8 cellular contexts compared by ENCODE assay signal in the genomic region with DNA sequence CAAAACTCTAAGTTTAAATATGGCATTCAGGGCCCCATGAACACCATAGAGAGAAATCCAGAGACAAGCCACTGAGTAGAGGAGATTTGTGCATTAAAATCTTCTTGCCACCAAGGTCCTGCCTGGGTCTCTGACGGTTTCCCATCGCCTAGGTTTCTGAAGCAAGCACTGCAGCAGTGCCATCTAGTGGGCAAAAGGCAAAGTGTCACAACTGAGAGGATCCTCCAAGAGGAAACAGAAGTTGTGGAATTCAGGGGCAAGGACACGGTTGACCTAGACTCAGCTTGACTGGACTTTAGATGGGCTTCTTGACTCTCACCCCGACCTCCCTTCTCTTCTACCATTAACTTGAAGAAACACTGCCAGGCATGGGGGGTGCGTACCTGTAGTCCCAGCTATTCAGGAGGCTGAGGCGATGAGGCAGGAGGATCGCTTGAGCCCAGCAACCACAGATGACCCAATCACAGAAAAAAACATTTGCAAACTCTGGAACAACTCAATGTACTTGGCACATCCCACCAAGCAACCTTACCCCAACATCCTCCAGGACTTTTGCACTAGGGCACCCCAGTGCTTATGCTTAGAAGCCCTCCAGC.
DNase-seq lines count a peak whose midpoint lies in the region; ATAC-seq and TF ChIP-seq lines count a peak whose summit lies in the region.

No MANE protein-coding gene starts in this region.

- H2BK20ac ChIP-seq in H9 (ENCODE audit: low read depth, low read length, poor library complexity, severe bottlenecking) = no peak overlapping the region

- H4K20me1 ChIP-seq in H9 (ENCODE audit: control insufficient read depth, insufficient read depth, insufficient read length) = no peaks in the 10 kb centered on the region

- H3K4me3 ChIP-seq in fibroblast of villous mesenchyme (ENCODE audit: low read depth, low read length) = no peak overlapping the region
- no peak overlapping the region for H3K4me3 ChIP-seq in neuronal stem cell (ENCODE audit: low read length in 2 of 2)

- H3K4me1 Mint-ChIP-seq in H9 = peaks cover 31 to 36% of the 10 kb centered on the region in 2 experiments

- H3K18ac ChIP-seq in H9 (ENCODE audit: insufficient read length, low read depth, low read length) = no peak overlapping the region
- no peak overlapping the region for H3K18ac ChIP-seq in neuronal stem cell (ENCODE audit: low read length)

- H2BK12ac ChIP-seq in H9 (ENCODE audit: insufficient read length, low read depth, low read length) (no peak overlapping the region), neuronal stem cell (ENCODE audit: low read length) (no peak overlapping the region)

- H2AK5ac ChIP-seq in H9 (ENCODE audit: insufficient read length, low read length) (no peak overlapping the region), neuronal stem cell (ENCODE audit: low read depth, low read length) (no peak overlapping the region)

- no peaks in the 10 kb centered on the region for H3K79me2 ChIP-seq in H9 (ENCODE audit: insufficient read depth, low read length)

- no peak overlapping the region for H3K56ac ChIP-seq in H9 (ENCODE audit: insufficient read length, low read depth, low read length)

- H3K4me1 ChIP-seq in H9 (ENCODE audit: insufficient read depth, low read length) = peaks cover 4% of the 10 kb centered on the region; the same call in 1 of the 2 replicates
- peaks cover 8 to 15% of the 10 kb centered on the region in 2 donors for H3K4me1 ChIP-seq in neuronal stem cell (ENCODE audit: control insufficient read depth in 2 of 2, insufficient read depth in 1 of 2, low read depth in 1 of 2, low read length in 2 of 2)

- no peak for ATAC-seq in esophagus mucosa
- no peak for ATAC-seq in HG03045 (IDR thresholded peaks at IDR 0.05; ENCODE audit: unreplicated experiment)

- no peak overlapping the region for H3K4ac ChIP-seq in H9 (ENCODE audit: low read depth, low read length)
- no peak overlapping the region for H3K4ac ChIP-seq in neuronal stem cell (ENCODE audit: low read length)

- WGBS in H9 (ENCODE audit: extremely low coverage, insufficient read length, low lambda C conversion rate) = no CpG with 5 or more reads among the region's 7 CpGs
- no CpG with 5 or more reads among the region's 7 CpGs for WGBS in neuronal stem cell (ENCODE audit: extremely low coverage in 2 of 2, insufficient read length in 2 of 2, insufficient replicate concordance in 1 of 2), 2 donors

- peaks cover 3% of the 10 kb centered on the region for H3K23me2 ChIP-seq in H9 (ENCODE audit: insufficient read length, low read depth, low read length, poor library complexity, severe bottlenecking)

- no peak overlapping the region for H3T11ph ChIP-seq in H9 (ENCODE audit: low read length)

- H2BK15ac ChIP-seq in H9 (ENCODE audit: low read depth, low read length) (no peak overlapping the region), neuronal stem cell (ENCODE audit: low read length) (no peak overlapping the region)

- H3K9me3 Mint-ChIP-seq in H9 = peaks cover 9 to 21% of the 10 kb centered on the region in 2 experiments

- peak; percentile 94 for DNase-seq in DMS 273 (lab: John Stamatoyannopoulos, UW; ENCODE audit: unreplicated experiment)
- DNase-seq in H9 = peak; percentile 80
- DNase-seq in NCI-H460 (ENCODE audit: extremely low read depth, low read depth) = peak; percentile 72
- peak; percentile 75 for DNase-seq in activated CD8-positive, alpha-beta memory T cell treated with anti-CD3 and anti-CD28 coated beads, Interleukin-2, amount 50 U/mL, for 48 hours
- DNase-seq in fibroblast of villous mesenchyme (ENCODE audit: low read depth) = peak; percentile 56
- DNase-seq in neuronal stem cell (ENCODE audit: low spot score) = peak; percentile 82

- no peak overlapping the region for H4K5ac ChIP-seq in H9 (ENCODE audit: insufficient read length, low read depth, low read length)

- no peaks in the 10 kb centered on the region for H3K27me3 ChIP-seq in H9 (ENCODE audit: insufficient read depth, low read length)
- no peaks in the 10 kb centered on the region for H3K27me3 ChIP-seq in neuronal stem cell (ENCODE audit: control insufficient read depth in 3 of 3, insufficient read depth in 3 of 3, low read depth in 1 of 3, low read length in 3 of 3)

- H3K4me2 ChIP-seq in H9 (ENCODE audit: insufficient read depth, insufficient read length, low read length) (no peak overlapping the region), neuronal stem cell (ENCODE audit: insufficient read depth, low read length, poor library complexity, severe bottlenecking) (no peak overlapping the region)

- TF ChIP-seq CTCF in H9 (conservative IDR thresholded peaks at IDR 0.05) (peak; percentile 93), fibroblast of villous mesenchyme (IDR thresholded peaks at IDR 0.05; ENCODE audit: insufficient read depth, low read depth, low read length) (peak; percentile 90)

- no peak overlapping the region for H2AFZ ChIP-seq in H9 (ENCODE audit: low read length)
- peak overlapping the region; percentile 39 for H2AFZ ChIP-seq in neuronal stem cell (ENCODE audit: low read length)

- H3K14ac ChIP-seq in H9 (ENCODE audit: insufficient read depth, low read length) (no peak overlapping the region), neuronal stem cell (ENCODE audit: low read length) (no peak overlapping the region)

- H2BK5ac ChIP-seq in H9 (ENCODE audit: insufficient read length, low read length) (no peak overlapping the region), neuronal stem cell (ENCODE audit: low read length) (no peak overlapping the region)

- H3K9ac ChIP-seq in H9 (ENCODE audit: extremely low read depth, insufficient read length, low read length) (no peak overlapping the region), neuronal stem cell (ENCODE audit: low read depth, low read length, poor library complexity) (no peak overlapping the region)

- no peaks in the 10 kb centered on the region for H3K79me1 ChIP-seq in H9 (ENCODE audit: insufficient read depth, low read depth, low read length, poor library complexity, severe bottlenecking)
- no peaks in the 10 kb centered on the region for H3K79me1 ChIP-seq in neuronal stem cell (ENCODE audit: low read depth, low read length)

- H3K27me3 Mint-ChIP-seq in H9 (ENCODE audit: low read depth) = no peaks in the 10 kb centered on the region; the same call in 1 of the 2 replicates

- H3K23ac ChIP-seq in H9 (ENCODE audit: insufficient read length, low read depth, low read length) (no peak overlapping the region), neuronal stem cell (ENCODE audit: low read depth, low read length, poor library complexity) (no peak overlapping the region)

- H4K91ac ChIP-seq in H9 (ENCODE audit: insufficient read length, low read depth, low read length) (no peak overlapping the region), neuronal stem cell (ENCODE audit: low read depth, low read length, poor library complexity) (no peak overlapping the region)

- H3K27ac Mint-ChIP-seq in H9 = peak overlapping the region in 1 of 3 experiments; percentile 22; a peak in 2 of 7 replicates

- H4K8ac ChIP-seq in H9 (replicated peaks; ENCODE audit: insufficient read length, low read depth, low read length) (no peak overlapping the region), neuronal stem cell (ENCODE audit: low read depth, low read length) (no peak overlapping the region)

- no peak overlapping the region for H2BK120ac ChIP-seq in H9 (ENCODE audit: low read depth, low read length, poor library complexity, severe bottlenecking)
- no peak overlapping the region for H2BK120ac ChIP-seq in neuronal stem cell (ENCODE audit: low read depth, low read length)

- no peaks in the 10 kb centered on the region for H3K36me3 ChIP-seq in neuronal stem cell (replicated peaks in 1 of 2; ENCODE audit: control insufficient read depth in 2 of 2, insufficient read depth in 2 of 2, low read length in 2 of 2)

- H3K27ac ChIP-seq in H9 (ENCODE audit: insufficient read length, low read depth, low read length) (no peak overlapping the region), neuronal stem cell (replicated peaks; ENCODE audit: low read length) (no peak overlapping the region)

- H3K4me3 Mint-ChIP-seq in H9 = no peak overlapping the region; a peak in 1 of 5 replicates

- peaks cover 0 to 21% (median 7%) of the 10 kb centered on the region in 3 experiments; a peak in 5 of 7 replicates for H3K36me3 Mint-ChIP-seq in H9 (ENCODE audit: insufficient read depth in 1 of 3, low read depth in 3 of 3)

- H3K9me3 ChIP-seq in H9 (ENCODE audit: control insufficient read depth, low read depth, low read length) (no peaks in the 10 kb centered on the region), neuronal stem cell (replicated peaks in 1 of 2; ENCODE audit: control insufficient read depth in 2 of 2, insufficient read depth in 1 of 2, low read depth in 1 of 2, low read length in 2 of 2) (peaks cover 0 to 7% of the 10 kb centered on the region in 2 donors)
